In genomic region chr11:110295487-110296225, GRCh38 we compare ENCODE assay signal across 8 cellular contexts. TPM values are rescaled to one million over a fixed set of nuclear protein-coding genes. Genes with fewer than 3 reads are reported as not detected.
DNase-seq lines count a peak whose midpoint lies in the region; ATAC-seq and TF ChIP-seq lines count a peak whose summit lies in the region.

No MANE protein-coding gene starts in this region.

- no peaks in the 10 kb centered on the region for H3K27me3 Mint-ChIP-seq in T-helper 17 cell

- H3K36me3 ChIP-seq in body of pancreas (replicated peaks in 1 of 2; ENCODE audit: insufficient read depth in 1 of 2, low read depth in 2 of 2) (no peaks in the 10 kb centered on the region), skeletal muscle satellite cell (ENCODE audit: insufficient read depth, low read length) (peaks cover 6% of the 10 kb centered on the region)

- TF ChIP-seq CTCF in body of pancreas (IDR thresholded peaks at IDR 0.05): no peak

- intact Hi-C loops in body of pancreas (cut with DNase I): no loop called here

- DNase-seq in ELR (ENCODE audit: low read depth) (peak; percentile 69), T-helper 17 cell (peak; percentile 24 to 27 (median 26)), body of pancreas (peak; percentile 54 to 72 (median 60)), SHP77 treated with DMSO at 0.1 percent for 48 hours (lab: John Stamatoyannopoulos, UW) (no peak)

- TF ChIP-seq EP300 in Ishikawa (IDR thresholded peaks at IDR 0.05; ENCODE audit: borderline replicate concordance): peak; percentile 50; the same call in 1 of the 2 replicates

- H3K27me3 ChIP-seq in body of pancreas (no peaks in the 10 kb centered on the region), skeletal muscle satellite cell (ENCODE audit: control insufficient read depth, insufficient read depth, low read length) (no peaks in the 10 kb centered on the region)

- peak overlapping the region; percentile 75 for H3K27ac Mint-ChIP-seq in T-helper 17 cell

- peak overlapping the region; percentile 88 for H3K4me3 Mint-ChIP-seq in T-helper 17 cell

- TF ChIP-seq RAD21 in Ishikawa (IDR thresholded peaks at IDR 0.05; ENCODE audit: low read depth): no peak

- H3K27ac ChIP-seq in body of pancreas: peak overlapping the region; percentile 88 to 98 (median 98)

- ATAC-seq in GM21717 (IDR thresholded peaks at IDR 0.05; ENCODE audit: unreplicated experiment) (peak; percentile 76), T-helper 17 cell (peak; percentile 70), body of pancreas (peak; percentile 43)

- no peaks in the 10 kb centered on the region for H3K36me3 Mint-ChIP-seq in T-helper 17 cell (ENCODE audit: low read depth)

- peak in 2 of 3 donors; percentile 25 to 27 for TF ChIP-seq POLR2A in body of pancreas (IDR thresholded peaks at IDR 0.05)

- H3K4me2 ChIP-seq in skeletal muscle satellite cell (ENCODE audit: low read length): peak overlapping the region; percentile 77

- H3K9me3 ChIP-seq in T-helper 17 cell (ENCODE audit: control insufficient read depth, low read length, poor library complexity, severe bottlenecking) (no peaks in the 10 kb centered on the region), body of pancreas (no peaks in the 10 kb centered on the region), iPS-18c (ENCODE audit: control insufficient read depth, insufficient read depth, low read length) (no peaks in the 10 kb centered on the region), skeletal muscle satellite cell (replicated peaks; ENCODE audit: low read length) (no peaks in the 10 kb centered on the region)

- H3K4me3 ChIP-seq in body of pancreas (peak overlapping the region; percentile 53 to 60), iPS-18c (ENCODE audit: insufficient read depth, low read depth, low read length) (peak overlapping the region; percentile 85), skeletal muscle satellite cell (ENCODE audit: low read length) (peak overlapping the region; percentile 95)

- WGBS in body of pancreas, 2 donors: 0% methylated on average over 14 to 31 of the region's 39 CpGs

- H3K4me1 Mint-ChIP-seq in T-helper 17 cell: peaks cover 19% of the 10 kb centered on the region

- H3K4me1 ChIP-seq in body of pancreas (peaks cover 59% of the 10 kb centered on the region), skeletal muscle satellite cell (ENCODE audit: control insufficient read depth, insufficient read depth, low read length) (peaks cover 28% of the 10 kb centered on the region)

- H3K9ac ChIP-seq in skeletal muscle satellite cell (ENCODE audit: low read depth, low read length): peak overlapping the region; percentile 99

TF ChIP-seq in Ishikawa, 13 proteins besides CTCF, POLR2A, EP300 and RAD21:
- TF ChIP-seq TEAD4 (IDR thresholded peaks at IDR 0.05): 0 out of 2 replicates have a peak, but pooled peaks have one; percentile 5
- no peak for TF ChIP-seq FOXM1 (IDR thresholded peaks at IDR 0.05; ENCODE audit: borderline replicate concordance, low read depth)
- TF ChIP-seq NFIC (IDR thresholded peaks at IDR 0.05): peak; percentile 35; the same call in 1 of the 2 replicates
- TF ChIP-seq MAX (IDR thresholded peaks at IDR 0.05): no peak; the same call in 1 of the 2 replicates

RNA-seq across cellular contexts. Expression of gene RDX, which starts 0.8 kb away (rescaled TPM):
- total RNA-seq in T-helper 17 cell (10 to 100 TPM; 26.7 to 38.4 TPM), body of pancreas (10 to 100 TPM; 43.8 TPM)
- 89.8 and 99.9 TPM in 2 replicates for total RNA-seq in skeletal muscle satellite cell (2012; rRNA removed)
